25 cellular contexts compared by ENCODE assay signal in the genomic region with DNA sequence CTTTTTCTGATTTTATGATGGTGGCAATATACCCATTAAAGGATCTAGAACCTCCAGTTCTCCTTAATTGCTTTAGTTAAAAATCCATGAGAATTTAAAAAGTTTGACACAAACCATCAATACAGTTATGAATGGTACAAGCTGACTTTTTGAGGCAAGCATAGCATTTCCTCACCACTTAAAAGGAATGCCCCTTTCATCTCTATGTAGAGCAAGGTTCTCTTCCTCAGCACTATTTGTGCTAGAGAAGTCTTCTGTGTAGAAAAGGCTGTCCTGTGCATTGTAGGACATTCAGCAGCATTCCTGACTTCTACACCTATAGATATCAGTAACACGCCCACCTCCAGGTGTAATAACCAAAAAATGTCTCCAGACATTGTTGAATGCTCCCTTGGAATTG.
"Had no signal": no experiment of that assay in that cellular context is flagged by ENCODE, and none has a peak within 500 bp of the region (broad histone marks: within the 10 kb centered on the region; RNA-seq: fewer than 3 reads in every experiment).

No MANE protein-coding gene starts in this region.

- H3K4me2 ChIP-seq: hepatocyte had no signal

- ATAC-seq: effector memory CD8-positive, alpha-beta T cell; foreskin keratinocyte; gastroesophageal sphincter; heart left ventricle; left cardiac atrium; left lung; left ventricle myocardium superior; lower lobe of right lung; naive thymus-derived CD4-positive, alpha-beta T cell; natural killer cell had no signal

- H3K4me3 ChIP-seq: colonic mucosa, esophagus muscularis mucosa, gastroesophageal sphincter, heart left ventricle, hepatocyte, left lung, lower lobe of right lung had no signal

- DNase-seq: colonic mucosa; cortex of kidney; effector CD8-positive, alpha-beta T cell; effector memory CD8-positive, alpha-beta T cell; endodermal cell; foreskin keratinocyte; heart left ventricle; hypothalamus; immature natural killer cell; islet precursor cell; left cardiac atrium; left lung; left ventricle myocardium superior; lower lobe of right lung; mesendoderm; midbrain; natural killer cell had no signal

- H3K36me3 ChIP-seq: colonic mucosa, esophagus muscularis mucosa, gastroesophageal sphincter, heart left ventricle, left lung, lower lobe of right lung had no signal

- FAIRE-seq: endometrium, frontal cortex had no signal

- H3K9me3 ChIP-seq: colonic mucosa, esophagus muscularis mucosa, gastroesophageal sphincter, heart left ventricle, left lung, lower lobe of right lung had no signal

- H3K4me1 Mint-ChIP-seq: endodermal cell, memory B cell, natural killer cell had no signal

- H3K27me3 ChIP-seq: colonic mucosa, esophagus muscularis mucosa, foreskin keratinocyte, gastroesophageal sphincter, heart left ventricle, hepatocyte, left lung had no signal

- H3K27ac ChIP-seq: colonic mucosa, esophagus muscularis mucosa, foreskin keratinocyte, gastroesophageal sphincter, heart left ventricle, hepatocyte, left lung, lower lobe of right lung had no signal

- H3K4me3 Mint-ChIP-seq: dendritic cell treated with granulocyte-macrophage colony-stimulating factor and Interleukin-4, amounts not matched to agents 40 ng/mL and 50 ng/mL, for 4 days; effector memory CD8-positive, alpha-beta T cell; endodermal cell; immature natural killer cell; memory B cell; naive thymus-derived CD4-positive, alpha-beta T cell; natural killer cell had no signal

- H3K27me3 Mint-ChIP-seq: dendritic cell treated with granulocyte-macrophage colony-stimulating factor and Interleukin-4, amounts not matched to agents 40 ng/mL and 50 ng/mL, for 4 days; effector memory CD8-positive, alpha-beta T cell; memory B cell; naive thymus-derived CD4-positive, alpha-beta T cell had no signal

- H3K36me3 Mint-ChIP-seq: memory B cell, natural killer cell had no signal

- H3K4me1 ChIP-seq: colonic mucosa had no signal

- H3K79me2 ChIP-seq: hepatocyte had no signal

- H3K9me3 Mint-ChIP-seq: effector memory CD8-positive, alpha-beta T cell; natural killer cell had no signal

- H2AFZ ChIP-seq: hepatocyte had no signal

- H3K27ac Mint-ChIP-seq: dendritic cell treated with granulocyte-macrophage colony-stimulating factor and Interleukin-4, amounts not matched to agents 40 ng/mL and 50 ng/mL, for 4 days; effector memory CD8-positive, alpha-beta T cell; endodermal cell; immature natural killer cell; memory B cell; naive thymus-derived CD4-positive, alpha-beta T cell; natural killer cell had no signal
